ENCODE assay signal across 1 cellular context in genomic region chr12:91037301-91037700, GRCh38.
TF ChIP-seq lines count a peak whose summit lies in the region.

No MANE protein-coding gene starts in this region.

TF ChIP-seq in HepG2, 621 proteins besides CTCF, POLR2A, EP300 and RAD21:
- no peak for TF ChIP-seq DDIT3 (CRISPR knock-in tag; IDR thresholded peaks at IDR 0.05)
- no peak for TF ChIP-seq ARNT (IDR thresholded peaks at IDR 0.05)
- no peak for TF ChIP-seq ZUFSP (CRISPR knock-in tag; IDR thresholded peaks at IDR 0.05; ENCODE audit: borderline replicate concordance)
- TF ChIP-seq ZNF143 (CRISPR knock-in tag; IDR thresholded peaks at IDR 0.05) = no peak
- no peak for TF ChIP-seq POLR2G (IDR thresholded peaks at IDR 0.05; ENCODE audit: low read depth, low read length)
- no peak for TF ChIP-seq TP53 (CRISPR knock-in tag; conservative IDR thresholded peaks at IDR 0.05)
